Comparison of ENCODE assay signal across 32 cellular contexts in the genomic region with DNA sequence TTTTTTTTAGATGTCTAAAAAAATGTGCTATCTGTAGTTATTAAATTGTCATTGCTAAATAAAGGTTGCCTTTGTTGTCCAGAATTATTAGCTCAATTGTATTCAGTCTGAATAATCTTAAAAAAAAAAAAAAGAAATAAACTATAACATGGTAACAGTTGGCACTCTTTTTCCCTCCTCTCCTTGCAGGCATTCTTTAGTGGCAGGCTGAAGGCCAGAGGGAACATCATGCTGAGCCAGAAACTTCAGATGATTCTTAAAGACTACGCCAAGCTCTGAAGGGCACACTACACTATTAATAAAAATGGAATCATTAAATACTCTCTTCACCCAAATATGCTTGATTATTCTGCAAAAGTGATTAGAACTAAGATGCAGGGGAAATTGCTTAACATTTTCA.
"Had no signal": no experiment of that assay in that cellular context is flagged by ENCODE, and none has a peak within 500 bp of the region (broad histone marks: within the 10 kb centered on the region; RNA-seq: fewer than 3 reads in every experiment).

No MANE protein-coding gene starts in this region.

- H3K27ac Mint-ChIP-seq: activated CD4-positive, alpha-beta memory T cell treated with anti-CD3 and anti-CD28 coated beads, Interleukin-2, amount 10 ng/mL, durations not matched to agents 7 days and 5 days; activated CD4-positive, alpha-beta T cell treated with anti-CD3 and anti-CD28 coated beads, Interleukin-2, amount 10 ng/mL, durations not matched to agents 7 days and 5 days; activated naive CD4-positive, alpha-beta T cell treated with anti-CD3 and anti-CD28 coated beads, Interleukin-2, amount 50 U/mL, for 24 hours; activated naive CD8-positive, alpha-beta T cell treated with anti-CD3 and anti-CD28 coated beads for 36 hours; activated naive CD8-positive, alpha-beta T cell treated with anti-CD3 and anti-CD28 coated beads, Interleukin-2, amount 50 U/mL, for 24 hours; activated T-cell treated with anti-CD3 and anti-CD28 coated beads, Interleukin-2, amount 50 U/mL, for 24 hours; activated T-cell treated with anti-CD3 and anti-CD28 coated beads, Interleukin-2, amount 50 U/mL, for 72 hours; endodermal cell; T-helper 17 cell; T-helper 2 cell treated with Interferon-gamma antibody and Interleukin-4, amounts not matched to agents 5 μg/mL and 100 μg/mL, for 36 hours had no signal

- DNase-seq: activated CD4-positive, alpha-beta memory T cell treated with anti-CD3 and anti-CD28 coated beads, Interleukin-2, amount 10 ng/mL, durations not matched to agents 7 days and 5 days; activated CD4-positive, alpha-beta T cell treated with anti-CD3 and anti-CD28 coated beads for 4 hours; activated CD4-positive, alpha-beta T cell treated with anti-CD3 and anti-CD28 coated beads, Interleukin-2, amount 10 ng/mL, durations not matched to agents 7 days and 5 days; activated CD4-positive, alpha-beta T cell treated with anti-CD3 and anti-CD28 coated beads, Interleukin-2, amount 50 U/mL, for 4 hours; activated CD4-positive, CD25-positive, alpha-beta regulatory T cell; activated CD4-positive, CD25-positive, alpha-beta regulatory T cell treated with anti-CD3 and anti-CD28 coated beads, Interleukin-2, amount 50 U/mL, for 72 hours; activated CD8-positive, alpha-beta memory T cell treated with anti-CD3 and anti-CD28 coated beads, Interleukin-2, amount 50 U/mL, for 48 hours; activated effector memory CD4-positive, alpha-beta T cell treated with Interleukin-2 at 50 U/mL for 16 hours; activated gamma-delta T cell treated with Interleukin-2 at 50 U/mL for 16 hours; activated naive CD4-positive, alpha-beta T cell treated with Interleukin-2 at 50 U/mL for 16 hours; activated naive CD8-positive, alpha-beta T cell treated with anti-CD3 and anti-CD28 coated beads for 36 hours; activated naive CD8-positive, alpha-beta T cell treated with anti-CD3 and anti-CD28 coated beads, Interleukin-2, amount 50 U/mL, for 24 hours; activated T-cell treated with anti-CD3 and anti-CD28 coated beads for 4 hours; activated T-cell treated with anti-CD3 and anti-CD28 coated beads, Interleukin-2, amount 50 U/mL, for 24 hours; activated T-cell treated with anti-CD3 and anti-CD28 coated beads, Interleukin-2, amount 50 U/mL, for 72 hours; cortex of kidney; dermis blood vessel endothelial cell; effector memory CD4-positive, alpha-beta T cell; endodermal cell; foreskin keratinocyte; gastrocnemius medialis; heart right ventricle; T-helper 1 cell; T-helper 17 cell; T1000 had no signal

- H3K9me3 Mint-ChIP-seq: activated CD4-positive, alpha-beta memory T cell treated with anti-CD3 and anti-CD28 coated beads, Interleukin-2, amount 10 ng/mL, durations not matched to agents 7 days and 5 days; activated CD4-positive, alpha-beta T cell treated with anti-CD3 and anti-CD28 coated beads, Interleukin-2, amount 10 ng/mL, durations not matched to agents 7 days and 5 days; activated naive CD4-positive, alpha-beta T cell treated with anti-CD3 and anti-CD28 coated beads, Interleukin-2, amount 50 U/mL, for 24 hours; activated naive CD8-positive, alpha-beta T cell treated with anti-CD3 and anti-CD28 coated beads for 36 hours; activated naive CD8-positive, alpha-beta T cell treated with anti-CD3 and anti-CD28 coated beads, Interleukin-2, amount 50 U/mL, for 24 hours; activated T-cell treated with anti-CD3 and anti-CD28 coated beads, Interleukin-2, amount 50 U/mL, for 24 hours; activated T-cell treated with anti-CD3 and anti-CD28 coated beads, Interleukin-2, amount 50 U/mL, for 72 hours; brain; T-helper 2 cell treated with Interferon-gamma antibody and Interleukin-4, amounts not matched to agents 5 μg/mL and 100 μg/mL, for 36 hours had no signal

- H3K4me1 Mint-ChIP-seq: activated CD4-positive, alpha-beta T cell treated with anti-CD3 and anti-CD28 coated beads, Interleukin-2, amount 10 ng/mL, durations not matched to agents 7 days and 5 days; activated naive CD4-positive, alpha-beta T cell treated with anti-CD3 and anti-CD28 coated beads, Interleukin-2, amount 50 U/mL, for 24 hours; activated naive CD8-positive, alpha-beta T cell treated with anti-CD3 and anti-CD28 coated beads for 36 hours; brain had no signal

- H3K36me3 ChIP-seq: breast epithelium, cardiac muscle cell had no signal

- H3K27me3 ChIP-seq: ascending aorta, breast epithelium, cardiac muscle cell, foreskin keratinocyte, gastrocnemius medialis, heart right ventricle had no signal

- H3K4me1 ChIP-seq: ascending aorta, breast epithelium, gastrocnemius medialis, heart right ventricle had no signal

- ATAC-seq: activated naive CD8-positive, alpha-beta T cell treated with anti-CD3 and anti-CD28 coated beads, Interleukin-2, amount 50 U/mL, for 24 hours; activated T-cell treated with anti-CD3 and anti-CD28 coated beads, Interleukin-2, amount 50 U/mL, for 72 hours; esophagus mucosa; foreskin keratinocyte; gastrocnemius medialis; heart right ventricle; T-helper 17 cell had no signal

- H3K9me3 ChIP-seq: ascending aorta, breast epithelium, gastrocnemius medialis, heart right ventricle had no signal

- H3K27me3 Mint-ChIP-seq: activated CD4-positive, alpha-beta memory T cell treated with anti-CD3 and anti-CD28 coated beads, Interleukin-2, amount 10 ng/mL, durations not matched to agents 7 days and 5 days; activated CD4-positive, alpha-beta T cell treated with anti-CD3 and anti-CD28 coated beads, Interleukin-2, amount 10 ng/mL, durations not matched to agents 7 days and 5 days; activated naive CD4-positive, alpha-beta T cell treated with anti-CD3 and anti-CD28 coated beads, Interleukin-2, amount 50 U/mL, for 24 hours; activated naive CD8-positive, alpha-beta T cell treated with anti-CD3 and anti-CD28 coated beads for 36 hours; activated naive CD8-positive, alpha-beta T cell treated with anti-CD3 and anti-CD28 coated beads, Interleukin-2, amount 50 U/mL, for 24 hours; activated T-cell treated with anti-CD3 and anti-CD28 coated beads, Interleukin-2, amount 50 U/mL, for 24 hours; brain; T-helper 17 cell had no signal

- H3K4me3 ChIP-seq: ascending aorta, breast epithelium, cardiac muscle cell, gastrocnemius medialis, heart right ventricle had no signal

- H3K27ac ChIP-seq: ascending aorta, breast epithelium, cardiac muscle cell, foreskin keratinocyte, gastrocnemius medialis, heart right ventricle had no signal

- H3K4me3 Mint-ChIP-seq: activated CD4-positive, alpha-beta memory T cell treated with anti-CD3 and anti-CD28 coated beads, Interleukin-2, amount 10 ng/mL, durations not matched to agents 7 days and 5 days; activated CD4-positive, alpha-beta T cell treated with anti-CD3 and anti-CD28 coated beads, Interleukin-2, amount 10 ng/mL, durations not matched to agents 7 days and 5 days; activated naive CD4-positive, alpha-beta T cell treated with anti-CD3 and anti-CD28 coated beads, Interleukin-2, amount 50 U/mL, for 24 hours; activated naive CD8-positive, alpha-beta T cell treated with anti-CD3 and anti-CD28 coated beads for 36 hours; activated naive CD8-positive, alpha-beta T cell treated with anti-CD3 and anti-CD28 coated beads, Interleukin-2, amount 50 U/mL, for 24 hours; activated T-cell treated with anti-CD3 and anti-CD28 coated beads, Interleukin-2, amount 50 U/mL, for 24 hours; activated T-cell treated with anti-CD3 and anti-CD28 coated beads, Interleukin-2, amount 50 U/mL, for 72 hours; brain; endodermal cell; T-helper 17 cell; T-helper 2 cell treated with Interferon-gamma antibody and Interleukin-4, amounts not matched to agents 5 μg/mL and 100 μg/mL, for 36 hours had no signal
